ENCODE assay signal across 1 cellular context in genomic region chr1:168676861-168677260, GRCh38.
TF ChIP-seq lines count a peak whose summit lies in the region.

No MANE protein-coding gene starts in this region.

TF ChIP-seq in K562, 482 proteins besides CTCF, POLR2A, EP300 and RAD21 (continued from another document):
- TF ChIP-seq HES1 (IDR thresholded peaks at IDR 0.05; ENCODE audit: low read depth) = no peak
- TF ChIP-seq STAT5A (IDR thresholded peaks at IDR 0.05; ENCODE audit: borderline replicate concordance, low read length) = no peak
- no peak for TF ChIP-seq ARID3B (CRISPR knock-in tag; IDR thresholded peaks at IDR 0.05; ENCODE audit: borderline replicate concordance)
- TF ChIP-seq L3MBTL2 (IDR thresholded peaks at IDR 0.05) = no peak
- no peak for TF ChIP-seq NELFE (IDR thresholded peaks at IDR 0.05; ENCODE audit: insufficient read depth, insufficient read length)
- TF ChIP-seq ETS1 (conservative IDR thresholded peaks at IDR 0.05; ENCODE audit: control insufficient read depth, low read depth, low read length) = no peak
- no peak for TF ChIP-seq ZNF583 (CRISPR knock-in tag; IDR thresholded peaks at IDR 0.05)
- no peak for TF ChIP-seq ZNF655 (CRISPR knock-in tag; IDR thresholded peaks at IDR 0.05)
- TF ChIP-seq BCOR (IDR thresholded peaks at IDR 0.05) = no peak
- TF ChIP-seq RBM17 (IDR thresholded peaks at IDR 0.05; ENCODE audit: borderline replicate concordance, low read depth, low read length) = no peak
